In the genomic region with DNA sequence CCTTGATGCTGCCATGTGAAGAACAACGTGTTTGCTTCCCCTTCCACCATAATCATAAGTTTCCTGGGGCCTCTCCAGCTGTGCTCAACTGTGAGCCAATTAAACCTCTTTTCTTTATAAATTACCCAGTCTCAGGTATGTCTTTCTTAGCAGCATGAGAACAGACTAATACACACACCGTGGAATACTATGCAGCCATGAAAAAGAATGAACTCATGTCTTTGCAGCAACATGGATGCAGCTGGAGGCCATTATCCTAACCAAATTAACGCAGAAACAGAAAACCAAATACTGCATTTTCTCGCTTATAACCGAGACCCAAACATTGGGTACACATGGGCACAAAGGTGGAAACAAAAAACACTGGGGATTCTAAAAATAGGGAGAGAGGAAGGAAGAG, we compare ENCODE assay signal across 33 cellular contexts.
DNase-seq lines count a peak whose midpoint lies in the region; ATAC-seq, FAIRE-seq and TF ChIP-seq lines count a peak whose summit lies in the region.
"Had no signal": no experiment of that assay in that cellular context is flagged by ENCODE, and none has a peak within 500 bp of the region (broad histone marks: within the 10 kb centered on the region; RNA-seq: fewer than 3 reads in every experiment).

No MANE protein-coding gene starts in this region.

- H3K79me2 ChIP-seq in K562 (ENCODE audit: control insufficient read depth, insufficient read depth, low read length) (no peaks in the 10 kb centered on the region), H1 (ENCODE audit: control insufficient read depth in 1 of 2, insufficient read depth in 2 of 2, low read length in 2 of 2) (no peaks in the 10 kb centered on the region)

- TF ChIP-seq POLR2A in K562 (conservative IDR thresholded peaks at IDR 0.05) (no peak), H1 (IDR thresholded peaks at IDR 0.05; ENCODE audit: control extremely low read depth in 1 of 2, low read depth in 2 of 2, low read length in 2 of 2) (no peak), stomach (IDR thresholded peaks at IDR 0.05) (no peak)

- in situ Hi-C loops in K562 (cut with MboI) = no loop called here

- H3K4ac ChIP-seq in H1 (replicated peaks; ENCODE audit: insufficient read length, low read depth, low read length) = no peak overlapping the region

- H3K23me2 ChIP-seq in H1 (ENCODE audit: low read depth, low read length) = no peaks in the 10 kb centered on the region

- CTCF ChIA-PET in HEK293 (lab: Yijun Ruan, JAX) = no interaction called here
- CTCF ChIA-PET in K562 (lab: Yijun Ruan, JAX; ENCODE audit: low intra/inter-chr PET ratio) = no interaction called here
- CTCF ChIA-PET in H1 (lab: Charles Lee; ENCODE audit: partially characterized antibody) = interaction anchor here (0.6 kb wide), 1 partner anchor 245 kb away, joined by 3 read pairs; no protein-coding TSS in a partner anchor

- intact Hi-C loops in K562 (cut with micrococcal nuclease) = no loop called here
- intact Hi-C loops in stomach (cut with DNase I; ENCODE audit: low total_unique reads) = no loop called here

- WGBS in K562 (ENCODE audit: insufficient coverage, low coverage, missing lambda C conversion rate) = 2% methylated on average over 4 of the region's 5 CpGs
- 93% methylated on average over 5 of the region's 5 CpGs; no CpG with 5 or more reads in 1 of the 2 experiments for WGBS in H1 (ENCODE audit: extremely low coverage in 1 of 2, insufficient coverage in 1 of 2, insufficient read length in 1 of 2, insufficient replicate concordance in 2 of 2, low coverage in 1 of 2, low lambda C conversion rate in 2 of 2, missing lambda C conversion rate in 1 of 2), 2 experiments
- WGBS in stomach, 5 donors = 84 to 93% (median 86%) methylated on average over 5 of the region's 5 CpGs

- H3K27me3 ChIP-seq in K562 (ENCODE audit: control insufficient read depth in 2 of 2, insufficient read depth in 2 of 2, low read length in 2 of 2) (0 out of 5 replicates have a peak, but pooled peaks cover 0 to 2% of the 10 kb centered on the region in 2 experiments), H1 (replicated peaks in 1 of 4; ENCODE audit: control insufficient read depth in 3 of 4, extremely low read depth in 1 of 4, insufficient read depth in 3 of 4, low read length in 3 of 4) (no peaks in the 10 kb centered on the region), stomach (no peaks in the 10 kb centered on the region)
- H3K27me3 ChIP-seq: BE2C; BLaER1; BLaER1 treated with 17β-estradiol and CSF1 and Interleukin-3, amounts not matched to agents 10 nM and 100 nM had no signal

- H3K36me3 ChIP-seq in HEK293 (ENCODE audit: control insufficient read depth in 2 of 2, insufficient read depth in 1 of 2, low read length in 2 of 2) (no peaks in the 10 kb centered on the region), K562 (ENCODE audit: control insufficient read depth, insufficient read depth, low read length) (no peaks in the 10 kb centered on the region), H1 (ENCODE audit: control insufficient read depth in 2 of 4, insufficient read depth in 4 of 4, low read length in 3 of 4) (no peaks in the 10 kb centered on the region), stomach (no peaks in the 10 kb centered on the region)
- H3K36me3 ChIP-seq: BE2C; BLaER1; BLaER1 treated with 17β-estradiol and CSF1 and Interleukin-3, amounts not matched to agents 10 nM and 100 nM had no signal

- TF ChIP-seq CTCF in HEK293 (tag by site-specific recombination; IDR thresholded peaks at IDR 0.05) (no peak), K562 (IDR thresholded peaks at IDR 0.05 in 2 of 3, conservative IDR thresholded peaks at IDR 0.05 in 1 of 3; ENCODE audit: insufficient read depth in 2 of 3, low read depth in 1 of 3, low read length in 3 of 3) (no peak), H1 (IDR thresholded peaks at IDR 0.05; ENCODE audit: control extremely low read depth in 1 of 3, insufficient read depth in 1 of 3, low read depth in 1 of 3, low read length in 3 of 3) (no peak), stomach (IDR thresholded peaks at IDR 0.05) (no peak)

- POLR2A ChIA-PET in HEK293 (lab: Yijun Ruan, JAX) (no interaction called here), K562 (lab: Yijun Ruan, JAX) (no interaction called here), H1 (lab: Charles Lee; ENCODE audit: partially characterized antibody) (no interaction called here)

- no peak overlapping the region for H2BK15ac ChIP-seq in H1 (ENCODE audit: low read length)

- no peak overlapping the region for H3K56ac ChIP-seq in H1 (replicated peaks; ENCODE audit: insufficient read length, low read depth, low read length)

- H4K91ac ChIP-seq in H1 (replicated peaks; ENCODE audit: insufficient read length, low read length) = no peak overlapping the region

- H3K79me1 ChIP-seq in H1 (ENCODE audit: low read depth, low read length) = no peaks in the 10 kb centered on the region

- H3K18ac ChIP-seq in H1 (ENCODE audit: extremely low read depth, low read length) = no peak overlapping the region

- H4K20me1 ChIP-seq in K562 (replicated peaks; ENCODE audit: control insufficient read depth, insufficient read depth, low read length) = no peaks in the 10 kb centered on the region
- no peaks in the 10 kb centered on the region for H4K20me1 ChIP-seq in H1 (replicated peaks in 1 of 2; ENCODE audit: control insufficient read depth in 1 of 2, insufficient read depth in 2 of 2, low read length in 2 of 2)
- H4K20me1 ChIP-seq: BLaER1; BLaER1 treated with 17β-estradiol and CSF1 and Interleukin-3, amounts not matched to agents 10 nM and 100 nM had no signal

- H2BK20ac ChIP-seq in H1 (ENCODE audit: low read length) = no peak overlapping the region

- ATAC-seq in K562 (no peak), HG02981 (IDR thresholded peaks at IDR 0.05; ENCODE audit: unreplicated experiment) (no peak)
- ATAC-seq: A549; CD8-positive, alpha-beta T cell had no signal

- H2AFZ ChIP-seq in K562 (ENCODE audit: low read depth, low read length) (no peak overlapping the region), H1 (ENCODE audit: low read length) (no peak overlapping the region)

- no peak for TF ChIP-seq EP300 in K562 (IDR thresholded peaks at IDR 0.05; ENCODE audit: low read length)
- no peak for TF ChIP-seq EP300 in H1 (IDR thresholded peaks at IDR 0.05; ENCODE audit: borderline replicate concordance in 1 of 2, low read depth in 2 of 2, low read length in 2 of 2)
- TF ChIP-seq EP300 in stomach (IDR thresholded peaks at IDR 0.05) = no peak

- DNase-seq in K562 (ENCODE audit: extremely low read depth in 1 of 4, low spot score in 3 of 4) (no peak), H1 (ENCODE audit: low read depth in 1 of 2, low spot score in 2 of 2) (no peak), stomach (no peak)
- no peak for DNase-seq in NK-92 treated with Interleukin-12 subunit alpha and Interleukin-12 subunit beta, amount 100 ng/mL, for 24 hours (lab: John Stamatoyannopoulos, UW)
- DNase-seq: 8988T; ACHN; AML-193; BE2C; C1 segment of cervical spinal cord; Caco-2; Calu3; CD4-positive, alpha-beta memory T cell; CD4-positive, alpha-beta T cell; CD4-positive, CD25-positive, alpha-beta regulatory T cell; CD8-positive, alpha-beta memory T cell; CD8-positive, alpha-beta T cell; COR-L47; DMS 273 treated with DMSO at 0.1 percent for 48 hours; DMS153; DMS53; DMS79; DMS79 treated with DMSO at 0.1 percent for 48 hours; DND-41; EL had no signal

- TF ChIP-seq RAD21 in K562 (CRISPR knock-in tag; conservative IDR thresholded peaks at IDR 0.05 in 1 of 2, IDR thresholded peaks at IDR 0.05 in 1 of 2) = no peak
- no peak for TF ChIP-seq RAD21 in H1 (IDR thresholded peaks at IDR 0.05 in 1 of 2, conservative IDR thresholded peaks at IDR 0.05 in 1 of 2; ENCODE audit: low read depth in 2 of 2, low read length in 2 of 2)

- H3K4me3 ChIP-seq in HEK293 (ENCODE audit: low read depth, low read length) (no peak overlapping the region), K562 (no peak overlapping the region), H1 (ENCODE audit: extremely low read depth in 1 of 4, insufficient read depth in 2 of 4, low read depth in 3 of 4, low read length in 4 of 4) (no peak overlapping the region), stomach (no peak overlapping the region)
- H3K4me3 ChIP-seq: A549; BLaER1; BLaER1 treated with 17β-estradiol and CSF1 and Interleukin-3, amounts not matched to agents 10 nM and 100 nM had no signal

- no peak overlapping the region for H2AK5ac ChIP-seq in H1 (ENCODE audit: low read depth, low read length)

- H3K4me2 ChIP-seq in K562 (ENCODE audit: insufficient read depth, low read length) (no peak overlapping the region), H1 (ENCODE audit: insufficient read depth in 1 of 2, low read depth in 2 of 2, low read length in 2 of 2) (no peak overlapping the region)
- H3K4me2 ChIP-seq: A549; BLaER1; BLaER1 treated with 17β-estradiol and CSF1 and Interleukin-3, amounts not matched to agents 10 nM and 100 nM had no signal

- H3K4me1 ChIP-seq in HEK293 (ENCODE audit: control insufficient read depth, insufficient read depth, low read length) (no peaks in the 10 kb centered on the region), K562 (replicated peaks in 1 of 2; ENCODE audit: control insufficient read depth in 2 of 2, insufficient read depth in 2 of 2, low read length in 2 of 2) (no peaks in the 10 kb centered on the region), H1 (replicated peaks in 1 of 4; ENCODE audit: control insufficient read depth in 3 of 4, insufficient read depth in 4 of 4, low read length in 3 of 4) (no peaks in the 10 kb centered on the region), stomach (no peaks in the 10 kb centered on the region)
- H3K4me1 ChIP-seq: A549; BE2C; BLaER1; BLaER1 treated with 17β-estradiol and CSF1 and Interleukin-3, amounts not matched to agents 10 nM and 100 nM; Caco-2 had no signal

- H3K9ac ChIP-seq in K562 (ENCODE audit: insufficient read depth in 1 of 2, low read depth in 2 of 2, low read length in 2 of 2) = no peak overlapping the region
- H3K9ac ChIP-seq in H1 (replicated peaks in 1 of 4; ENCODE audit: extremely low read depth in 1 of 4, low read depth in 3 of 4, low read length in 3 of 4) = no peak overlapping the region
- H3K9ac ChIP-seq: BLaER1; BLaER1 treated with 17β-estradiol and CSF1 and Interleukin-3, amounts not matched to agents 10 nM and 100 nM had no signal

- H3K27ac ChIP-seq in HEK293 (ENCODE audit: extremely low read depth, low read depth, low read length) = no peak overlapping the region
- no peak overlapping the region for H3K27ac ChIP-seq in K562 (ENCODE audit: extremely low read depth, low read depth, low read length)
- no peak overlapping the region for H3K27ac ChIP-seq in H1 (ENCODE audit: low read depth, low read length)
- no peak overlapping the region for H3K27ac ChIP-seq in stomach
- H3K27ac ChIP-seq: 22Rv1; A549; BLaER1; BLaER1 treated with 17β-estradiol and CSF1 and Interleukin-3, amounts not matched to agents 10 nM and 100 nM; C4-2B had no signal

- no peak overlapping the region for H3K14ac ChIP-seq in H1 (ENCODE audit: insufficient read length)

- H3K23ac ChIP-seq in H1 (ENCODE audit: insufficient read length) = no peak overlapping the region

- H2BK12ac ChIP-seq in H1 (ENCODE audit: low read depth, low read length) = no peak overlapping the region

- no peak for FAIRE-seq in K562 (lab: Jason Lieb, UNC)
- no peak for FAIRE-seq in H1 (lab: Jason Lieb, UNC)
- FAIRE-seq: A204.1, A549, D721Med had no signal

- no TSS peak for BruUV-seq in K562 (replicated peaks; lab: Mats Ljungman, UMichigan)

- H2BK5ac ChIP-seq in H1 (ENCODE audit: low read depth, low read length) = no peak overlapping the region

- H4K8ac ChIP-seq in H1 (ENCODE audit: extremely low read depth, insufficient read depth, low read length) = no peak overlapping the region

- H4K5ac ChIP-seq in H1 (ENCODE audit: insufficient read length, low read depth, low read length) = no peak overlapping the region

- H3K9me3 ChIP-seq in HEK293 (ENCODE audit: control insufficient read depth, insufficient read depth, low read depth, low read length) (no peaks in the 10 kb centered on the region), K562 (replicated peaks; ENCODE audit: control insufficient read depth, insufficient read depth, low read depth, low read length) (no peaks in the 10 kb centered on the region), H1 (ENCODE audit: insufficient read depth in 2 of 2, low read depth in 1 of 2, low read length in 1 of 2) (peaks cover 0 to 6% of the 10 kb centered on the region in 2 experiments; a peak in 1 of 4 replicates), stomach (peaks cover 0 to 13% (median 2%) of the 10 kb centered on the region in 4 donors)
- H3K9me3 ChIP-seq: A549, BE2C, Caco-2 had no signal

- no peak overlapping the region for H2BK120ac ChIP-seq in H1 (replicated peaks; ENCODE audit: low read depth, low read length)

- no peaks in the 10 kb centered on the region for H3K9me1 ChIP-seq in K562 (ENCODE audit: control insufficient read depth, insufficient read depth, low read length)

Comparison
In these comparisons a context has a peak if more than half of its experiments do, and no peak if none do; other contexts are left out.
1. Of the 44 proteins assayed by ChIP-seq in both K562 and HEK293: peak only in K562: none; only in HEK293: none; in both: ZNF146; in neither: 43.